Comparison of ENCODE assay signal across 11 cellular contexts in the genomic region with DNA sequence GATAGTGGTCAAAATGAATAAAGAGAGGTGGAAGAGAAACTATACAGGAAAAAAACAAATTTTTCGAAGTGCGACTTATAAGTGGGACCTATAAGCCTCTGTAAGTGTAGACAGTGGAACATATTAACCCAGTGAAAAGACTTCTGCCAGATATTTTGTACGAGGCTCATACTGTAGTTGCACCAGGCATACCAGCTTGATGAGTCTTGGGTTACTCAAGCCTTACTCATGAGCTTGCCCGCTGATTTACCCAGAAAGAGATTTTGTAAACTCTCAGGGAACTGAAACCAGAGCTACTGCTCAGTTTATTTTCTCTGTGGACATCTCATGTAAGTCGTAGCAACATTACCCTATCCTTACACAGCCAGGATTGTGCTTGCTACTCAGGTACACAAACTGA.
DNase-seq lines count a peak whose midpoint lies in the region; TF ChIP-seq lines count a peak whose summit lies in the region.
"Had no signal": no experiment of that assay in that cellular context is flagged by ENCODE, and none has a peak within 500 bp of the region (broad histone marks: within the 10 kb centered on the region; RNA-seq: fewer than 3 reads in every experiment).

No MANE protein-coding gene starts in this region.

- H3K36me3 Mint-ChIP-seq in HFFc6 (ENCODE audit: low read depth) = no peaks in the 10 kb centered on the region
- H3K36me3 Mint-ChIP-seq: activated naive CD8-positive, alpha-beta T cell had no signal

- no peaks in the 10 kb centered on the region for H3K27me3 Mint-ChIP-seq in HFFc6 (ENCODE audit: insufficient read depth)

- DNase-seq in HFFc6 (peak; percentile 95), RPMI8226 (peak; percentile 25), fibroblast of gingiva (ENCODE audit: low read depth) (peak; percentile 94), smooth muscle cell of the brain vasculature (ENCODE audit: low read depth, low spot score) (peak; percentile 68), 8988T (no peak), DMS53 (lab: John Stamatoyannopoulos, UW) (no peak), GM13977 (ENCODE audit: low spot score) (no peak)
- DNase-seq: activated CD4-positive, alpha-beta T cell treated with anti-CD3 and anti-CD28 coated beads for 4 hours; Kasumi-1; midbrain had no signal

- in situ Hi-C loops in GM13977 (cut with MboI; ENCODE audit: low pct_unique_long_range_greater_than_20kb, low sequenced_read_pairs, unreplicated experiment) = no loop called here

- H3K27ac Mint-ChIP-seq in HFFc6 = peak overlapping the region; percentile 94
- H3K27ac Mint-ChIP-seq: activated naive CD8-positive, alpha-beta T cell had no signal

- peak overlapping the region; percentile 65 for H3K4me3 Mint-ChIP-seq in HFFc6
- H3K4me3 Mint-ChIP-seq: activated naive CD8-positive, alpha-beta T cell had no signal

- TF ChIP-seq CTCF in HFFc6 (IDR thresholded peaks at IDR 0.05) (no peak), GM13977 (IDR thresholded peaks at IDR 0.05; ENCODE audit: extremely low read depth, insufficient read depth, missing control alignments) (no peak)

- no peaks in the 10 kb centered on the region for H3K9me3 Mint-ChIP-seq in HFFc6

- peaks cover 59% of the 10 kb centered on the region for H3K4me1 Mint-ChIP-seq in HFFc6 (ENCODE audit: low read depth)

Comparison
In these comparisons a context has a peak if more than half of its experiments do, and no peak if none do; other contexts are left out.
1. DNase-seq: peak in HFFc6 (single experiment), RPMI8226 (single experiment), fibroblast of gingiva (single experiment) and smooth muscle cell of the brain vasculature (single experiment); none in 8988T (single experiment), DMS53 (single experiment) and GM13977 (single experiment).